Comparison of ENCODE assay signal across 8 cellular contexts in the genomic region with DNA sequence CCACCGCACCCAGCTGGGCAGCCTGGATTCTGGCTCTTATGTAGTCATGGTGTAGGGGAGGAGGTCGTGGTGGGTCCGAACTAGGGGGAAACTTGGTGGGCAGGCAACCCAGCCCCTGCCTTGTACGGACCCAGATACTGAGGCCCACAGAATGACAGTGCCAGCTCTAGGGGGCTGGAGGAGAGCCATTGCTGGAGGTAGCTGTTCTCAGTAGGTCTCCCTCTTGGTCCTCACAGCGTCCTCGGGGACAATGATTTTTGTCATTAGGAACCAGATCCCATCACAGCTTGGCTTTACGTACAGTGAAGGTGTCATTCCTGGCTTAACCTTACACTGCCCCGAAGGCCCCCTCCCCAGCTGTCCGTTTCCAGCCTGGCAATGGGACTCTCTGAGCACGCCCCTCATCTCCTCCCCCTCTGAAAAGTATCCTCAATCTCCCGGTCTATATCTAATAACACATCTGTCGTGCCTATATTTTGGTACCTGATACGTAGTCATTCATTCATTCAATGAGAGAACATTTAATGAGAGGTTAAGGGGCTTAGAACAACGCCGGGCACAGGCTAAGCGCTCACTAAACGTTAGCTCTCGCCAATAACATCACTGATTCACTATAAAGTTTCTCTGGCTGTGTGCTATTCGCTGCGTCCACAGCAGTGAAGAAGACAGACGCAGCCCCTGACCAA. TPM values are rescaled to one million over a fixed set of nuclear protein-coding genes. Genes with fewer than 3 reads are reported as not detected.
DNase-seq lines count a peak whose midpoint lies in the region; ATAC-seq and TF ChIP-seq lines count a peak whose summit lies in the region.

No MANE protein-coding gene starts in this region.

- no peaks in the 10 kb centered on the region for H3K36me3 ChIP-seq in lung (ENCODE audit: control insufficient read depth in 2 of 2, insufficient read depth in 2 of 2, low read length in 2 of 2)
- H3K36me3 ChIP-seq in transverse colon = no peaks in the 10 kb centered on the region

- peaks cover 56% of the 10 kb centered on the region for H3K4me1 Mint-ChIP-seq in activated T-cell treated with anti-CD3 and anti-CD28 coated beads, Interleukin-2, amount 50 U/mL, for 72 hours (ENCODE audit: low read depth)
- peaks cover 31% of the 10 kb centered on the region for H3K4me1 Mint-ChIP-seq in activated naive CD8-positive, alpha-beta T cell treated with anti-CD3 and anti-CD28 coated beads, Interleukin-2, amount 50 U/mL, for 24 hours

- no peak for DNase-seq in activated T-cell treated with anti-CD3 and anti-CD28 coated beads, Interleukin-2, amount 50 U/mL, for 72 hours
- DNase-seq in activated T-cell treated with anti-CD3 and anti-CD28 coated beads, Interleukin-2, amount 50 U/mL, for 48 hours = no peak
- no peak for DNase-seq in activated naive CD8-positive, alpha-beta T cell treated with anti-CD3 and anti-CD28 coated beads, Interleukin-2, amount 50 U/mL, for 24 hours
- no peak for DNase-seq in lung (ENCODE audit: low spot score)
- no peak for DNase-seq in transverse colon
- no peak for DNase-seq in NCI-H345 treated with DMSO at 0.1 percent for 48 hours (lab: John Stamatoyannopoulos, UW; ENCODE audit: unreplicated experiment)

- H3K4me1 ChIP-seq in lung (ENCODE audit: control insufficient read depth in 2 of 2, insufficient read depth in 2 of 2, low read length in 2 of 2) = peaks cover 3 to 12% of the 10 kb centered on the region in 2 donors
- peaks cover 8 to 51% (median 29%) of the 10 kb centered on the region in 4 donors for H3K4me1 ChIP-seq in transverse colon

- no peak for TF ChIP-seq CTCF in lung (IDR thresholded peaks at IDR 0.05; ENCODE audit: control extremely low read depth, extremely low read depth)
- no peak for TF ChIP-seq CTCF in transverse colon (IDR thresholded peaks at IDR 0.05)

- no peaks in the 10 kb centered on the region for H3K27me3 Mint-ChIP-seq in activated T-cell treated with anti-CD3 and anti-CD28 coated beads, Interleukin-2, amount 50 U/mL, for 72 hours (ENCODE audit: low read depth)
- no peaks in the 10 kb centered on the region for H3K27me3 Mint-ChIP-seq in activated naive CD8-positive, alpha-beta T cell treated with anti-CD3 and anti-CD28 coated beads, Interleukin-2, amount 50 U/mL, for 24 hours

- H3K27ac ChIP-seq in lung (ENCODE audit: low read depth in 1 of 2, low read length in 1 of 2) (peak overlapping the region; percentile 44 to 46), transverse colon (peak overlapping the region; percentile 96 to 99 (median 98))

- no peak for TF ChIP-seq EP300 in transverse colon (IDR thresholded peaks at IDR 0.05; ENCODE audit: low read depth)

- no peak overlapping the region for H3K27ac Mint-ChIP-seq in activated T-cell treated with anti-CD3 and anti-CD28 coated beads, Interleukin-2, amount 50 U/mL, for 72 hours
- peak overlapping the region; percentile 70 for H3K27ac Mint-ChIP-seq in activated naive CD8-positive, alpha-beta T cell treated with anti-CD3 and anti-CD28 coated beads, Interleukin-2, amount 50 U/mL, for 24 hours

- no peaks in the 10 kb centered on the region for H3K9me3 Mint-ChIP-seq in activated T-cell treated with anti-CD3 and anti-CD28 coated beads, Interleukin-2, amount 50 U/mL, for 72 hours
- no peaks in the 10 kb centered on the region for H3K9me3 Mint-ChIP-seq in activated naive CD8-positive, alpha-beta T cell treated with anti-CD3 and anti-CD28 coated beads, Interleukin-2, amount 50 U/mL, for 24 hours

- H3K36me3 Mint-ChIP-seq in activated T-cell treated with anti-CD3 and anti-CD28 coated beads, Interleukin-2, amount 50 U/mL, for 72 hours (ENCODE audit: insufficient read depth in 2 of 2) = peaks cover 5% of the 10 kb centered on the region in 2 donors
- H3K36me3 Mint-ChIP-seq in activated naive CD8-positive, alpha-beta T cell treated with anti-CD3 and anti-CD28 coated beads, Interleukin-2, amount 50 U/mL, for 24 hours (ENCODE audit: low read depth) = peaks cover 7% of the 10 kb centered on the region

- peak overlapping the region; percentile 77 to 81 for H3K4me3 Mint-ChIP-seq in activated T-cell treated with anti-CD3 and anti-CD28 coated beads, Interleukin-2, amount 50 U/mL, for 72 hours
- peak overlapping the region; percentile 65 for H3K4me3 Mint-ChIP-seq in activated naive CD8-positive, alpha-beta T cell treated with anti-CD3 and anti-CD28 coated beads, Interleukin-2, amount 50 U/mL, for 24 hours

- H3K27me3 ChIP-seq in lung (ENCODE audit: control insufficient read depth, insufficient read depth) = no peaks in the 10 kb centered on the region
- no peaks in the 10 kb centered on the region for H3K27me3 ChIP-seq in transverse colon

- in situ Hi-C loops in transverse colon (cut with MboI; ENCODE audit: low pct_ligation_motif_present in 1 of 4, low pct_unique_long_range_greater_than_20kb in 1 of 4, low sequenced_read_pairs in 3 of 4) = loop anchor here in 2 of 4 donors (10.0 to 25.0 kb wide), 2 partner anchors 131 to 349 kb away; partner anchors contain the start of genes MOK (in 1 of the 2) and ZNF839 (in 1 of the 2)

- WGBS in lung, 2 donors = 65 to 67% methylated on average over 21 of the region's 21 CpGs
- WGBS in transverse colon (ENCODE audit: low coverage in 1 of 2), 2 donors = 67 to 96% methylated on average over 4 to 20 of the region's 21 CpGs

- ATAC-seq in activated T-cell treated with anti-CD3 and anti-CD28 coated beads, Interleukin-2, amount 50 U/mL, for 72 hours (replicated peaks in 1 of 2) = peak in 1 of 2 donors; percentile 2
- ATAC-seq in activated naive CD8-positive, alpha-beta T cell treated with anti-CD3 and anti-CD28 coated beads, Interleukin-2, amount 50 U/mL, for 24 hours = no peak
- ATAC-seq in lung (ENCODE audit: insufficient read depth, low FRiP score) (no peak), HG03457 (IDR thresholded peaks at IDR 0.05; ENCODE audit: unreplicated experiment) (no peak), GM18511 (IDR thresholded peaks at IDR 0.05; ENCODE audit: unreplicated experiment) (no peak)

- H3K9me3 ChIP-seq in lung (ENCODE audit: control insufficient read depth in 2 of 2, insufficient read depth in 1 of 2, low read length in 1 of 2) (no peaks in the 10 kb centered on the region), transverse colon (no peaks in the 10 kb centered on the region)

- intact Hi-C loops in transverse colon (cut with DNase I; ENCODE audit: low total_unique reads) = loop anchor here (5.0 kb wide), 1 partner anchor 191 kb away; no protein-coding TSS in a partner anchor

- no peak overlapping the region for H3K4me3 ChIP-seq in lung
- H3K4me3 ChIP-seq in transverse colon = peak overlapping the region in 1 of 4 donors; percentile 17

- TF ChIP-seq POLR2A in transverse colon (IDR thresholded peaks at IDR 0.05) = no peak

RNA-seq across cellular contexts. Expression of gene DYNC1H1, which starts 0.6 kb away (rescaled TPM):
- 100 to 1,000 TPM; 300 to 335 TPM for total RNA-seq in activated T-cell treated with anti-CD3 and anti-CD28 coated beads, Interleukin-2, amount 50 U/mL, for 72 hours
- total RNA-seq in lung (100 to 1,000 TPM; 438 to 485 TPM), transverse colon (100 to 1,000 TPM; 471 to 647 (median 482) TPM)
- 100 to 1,000 TPM; 111 to 218 TPM for polyA plus RNA-seq in lung
